8 cellular contexts compared by ENCODE assay signal in genomic region chr17:57294075-57294474, GRCh38. TPM values are rescaled to one million over a fixed set of nuclear protein-coding genes. Genes with fewer than 3 reads are reported as not detected.
DNase-seq lines count a peak whose midpoint lies in the region; ATAC-seq and TF ChIP-seq lines count a peak whose summit lies in the region.

No MANE protein-coding gene starts in this region.

- peak overlapping the region in 2 of 8 donors; percentile 9 to 35 for H3K4me3 Mint-ChIP-seq in naive B cell

- H3K27ac Mint-ChIP-seq in naive B cell: peak overlapping the region in 5 of 6 donors; percentile 18 to 73 (median 62)

- H3K27me3 Mint-ChIP-seq in naive B cell: no peaks in the 10 kb centered on the region

- peaks cover 10 to 16% of the 10 kb centered on the region in 2 donors for H3K36me3 Mint-ChIP-seq in naive B cell

- peaks cover 16 to 39% (median 30%) of the 10 kb centered on the region in 3 donors for H3K4me1 Mint-ChIP-seq in naive B cell

- ATAC-seq in naive B cell (ENCODE audit: low read depth in 2 of 2) (peak in 1 of 2 donors; percentile 20), HG03469 (IDR thresholded peaks at IDR 0.05; ENCODE audit: unreplicated experiment) (no peak)

- DNase-seq in DMS53 treated with DMSO at 0.1 percent for 48 hours (lab: John Stamatoyannopoulos, UW; ENCODE audit: unreplicated experiment) (peak; percentile 13), NCI-H146 treated with DMSO at 0.1 percent for 48 hours (lab: John Stamatoyannopoulos, UW; ENCODE audit: unreplicated experiment) (peak; percentile 57), SHP77 (lab: John Stamatoyannopoulos, UW) (peak; percentile 88 to 91), naive B cell (no peak), GM20000 (ENCODE audit: low spot score) (no peak), midbrain (lab: John Stamatoyannopoulos, UW) (no peak), substantia nigra (lab: John Stamatoyannopoulos, UW) (no peak)

- H3K9me3 Mint-ChIP-seq in naive B cell: peaks cover 0 to 9% (median 2%) of the 10 kb centered on the region in 7 donors

- H3K27ac ChIP-seq in substantia nigra (ENCODE audit: low read depth, low read length, poor library complexity, severe bottlenecking): no peak overlapping the region

- no peak for TF ChIP-seq CTCF in GM20000 (IDR thresholded peaks at IDR 0.05; ENCODE audit: extremely low read depth, missing control alignments)

RNA-seq across cellular contexts. Expression of gene MSI2, which starts 37.8 kb away (rescaled TPM):
- polyA plus RNA-seq in naive B cell (ENCODE audit: low read depth in 6 of 6): 10 to 100 TPM in 1 of 6 donors, 1 to 10 TPM in 5; 4.0 to 11.3 (median 6.8) TPM

Comparison
In these comparisons a context has a peak if more than half of its experiments do, and no peak if none do; other contexts are left out.
1. DNase-seq: peak in DMS53 treated with DMSO at 0.1 percent for 48 hours (single experiment), NCI-H146 treated with DMSO at 0.1 percent for 48 hours (single experiment) and SHP77 (2 of 2); none in naive B cell (single experiment), GM20000 (single experiment), midbrain (single experiment) and substantia nigra (0 of 49).